Comparison of ENCODE assay signal across 24 cellular contexts in genomic region chrX:75648803-75649588, GRCh38.
"Had no signal": no experiment of that assay in that cellular context is flagged by ENCODE, and none has a peak within 500 bp of the region (broad histone marks: within the 10 kb centered on the region; RNA-seq: fewer than 3 reads in every experiment).

No MANE protein-coding gene starts in this region.

- H3K4me1 ChIP-seq: gastrocnemius medialis, left lung, pancreas, right lobe of liver, tibial nerve, vagina had no signal

- DNase-seq: dorsolateral prefrontal cortex; effector CD4-positive, alpha-beta T cell; gastrocnemius medialis; head of caudate nucleus; left cardiac atrium; left lung; mesenchymal stem cell; mucosa of descending colon; naive B cell; pancreas; retina; right lobe of liver; small intestine; stimulated activated CD4-positive, alpha-beta T cell treated with anti-CD3 and anti-CD28 coated beads, Interleukin-15, amount 100 ng/mL, for 24 hours; stimulated activated CD4-positive, alpha-beta T cell treated with anti-CD3 and anti-CD28 coated beads, Interleukin-2, amount 100 ng/mL, for 48 hours; stimulated activated naive B cell treated with anti-CD40 and anti-IgM and Interleukin-4, amounts not matched to agents 10 μg/mL and 1 μg/mL and 100 μg/mL, for 72 hours had no signal

- ATAC-seq: gastrocnemius medialis; left cardiac atrium; left lung; mucosa of descending colon; natural killer cell treated with Interleukin-12 subunit alpha and Interleukin-12 subunit beta and Interleukin-15 and Interleukin-18, amount 100 ng/mL, for 72 hours; pancreas; stimulated activated naive B cell treated with anti-CD40 and anti-IgM and Interleukin-4, amounts not matched to agents 10 μg/mL and 1 μg/mL and 100 μg/mL, for 72 hours had no signal

- H3K27me3 ChIP-seq: gastrocnemius medialis, left lung, neutrophil, pancreas, tibial nerve, vagina had no signal

- H3K4me1 Mint-ChIP-seq: mesothelial cell of epicardium; naive B cell; neural crest cell; stimulated activated naive B cell treated with anti-CD40 and anti-IgM and Interleukin-4, amounts not matched to agents 10 μg/mL and 1 μg/mL and 100 μg/mL, for 72 hours had no signal

- H3K36me3 ChIP-seq: gastrocnemius medialis, left lung, neutrophil, pancreas, right lobe of liver, thoracic aorta, tibial nerve, vagina had no signal

- H3K4me3 ChIP-seq: dorsolateral prefrontal cortex, gastrocnemius medialis, left lung, mucosa of descending colon, pancreas, right lobe of liver, thoracic aorta, tibial nerve, vagina had no signal

- H3K27ac ChIP-seq: dorsolateral prefrontal cortex, gastrocnemius medialis, left lung, neutrophil, pancreas, right lobe of liver, thoracic aorta, tibial nerve, vagina had no signal

- H3K9me3 ChIP-seq: gastrocnemius medialis, neutrophil, pancreas, right lobe of liver, thoracic aorta had no signal

- H3K27ac Mint-ChIP-seq: mesothelial cell of epicardium; naive B cell; natural killer cell treated with Interleukin-12 subunit alpha and Interleukin-12 subunit beta and Interleukin-15 and Interleukin-18, amount 100 ng/mL, for 72 hours; stimulated activated naive B cell treated with anti-CD40 and anti-IgM and Interleukin-4, amounts not matched to agents 10 μg/mL and 1 μg/mL and 100 μg/mL, for 72 hours; stimulated activated naive CD8-positive, alpha-beta T cell treated with anti-CD3 and anti-CD28 coated beads, Interleukin-15, Interleukin-2, amounts not matched to agents 100 ng/mL and 50 ng/mL, for 24 hours had no signal

- H3K4me3 Mint-ChIP-seq: mesothelial cell of epicardium; natural killer cell treated with Interleukin-12 subunit alpha and Interleukin-12 subunit beta and Interleukin-15 and Interleukin-18, amount 100 ng/mL, for 72 hours; neural crest cell; stimulated activated naive B cell treated with anti-CD40 and anti-IgM and Interleukin-4, amounts not matched to agents 10 μg/mL and 1 μg/mL and 100 μg/mL, for 72 hours; stimulated activated naive CD8-positive, alpha-beta T cell treated with anti-CD3 and anti-CD28 coated beads, Interleukin-15, Interleukin-2, amounts not matched to agents 100 ng/mL and 50 ng/mL, for 24 hours had no signal

- H3K27me3 Mint-ChIP-seq: naive B cell; stimulated activated naive CD8-positive, alpha-beta T cell treated with anti-CD3 and anti-CD28 coated beads, Interleukin-15, Interleukin-2, amounts not matched to agents 100 ng/mL and 50 ng/mL, for 24 hours had no signal
